Comparison of ENCODE assay signal across 8 cellular contexts in the genomic region with DNA sequence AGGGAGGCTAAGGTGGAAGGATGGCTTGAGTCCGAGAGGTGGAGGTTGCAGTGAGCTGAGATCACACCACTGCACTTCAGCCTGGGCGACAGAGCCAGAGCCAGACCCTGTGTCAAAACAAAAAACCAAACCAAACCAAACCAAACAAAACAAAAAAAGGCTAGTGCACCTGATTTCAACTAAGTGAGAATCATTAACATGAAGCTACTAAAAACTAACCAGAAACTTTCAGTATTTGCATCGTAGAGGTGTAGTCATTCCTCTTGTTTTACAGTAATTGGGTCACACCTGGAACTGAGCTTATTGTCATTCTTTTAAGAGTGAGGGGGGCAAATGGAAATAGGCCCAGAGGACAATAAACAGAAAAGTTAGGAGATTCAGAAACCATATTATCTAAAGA. TPM values are rescaled to one million over a fixed set of nuclear protein-coding genes. Genes with fewer than 3 reads are reported as not detected.
A peak's percentile ranks its signal among the peaks of the same experiment; 100 is the strongest.
DNase-seq lines count a peak whose midpoint lies in the region; ATAC-seq and TF ChIP-seq lines count a peak whose summit lies in the region.

No MANE protein-coding gene starts in this region.

- no peak for DNase-seq in stimulated activated CD4-positive, alpha-beta T cell treated with anti-CD3 and anti-CD28 coated beads, Interleukin-15, amount 100 ng/mL, for 24 hours
- DNase-seq in SK-N-SH, result no peak
- DNase-seq in esophagus muscularis mucosa (ENCODE audit: extremely low spot score), result no peak
- DNase-seq in UCSD-AML1 (lab: John Stamatoyannopoulos, UW; ENCODE audit: unreplicated experiment), result no peak

- H3K4me1 ChIP-seq in SK-N-SH (ENCODE audit: control insufficient read depth in 1 of 2, insufficient read depth in 2 of 2, low read depth in 1 of 2, low read length in 1 of 2) (no peaks in the 10 kb centered on the region; a peak in 1 of 4 replicates), esophagus muscularis mucosa (peaks cover 0 to 27% (median 2%) of the 10 kb centered on the region in 4 donors)

- TF ChIP-seq RAD21 in SK-N-SH (IDR thresholded peaks at IDR 0.05; ENCODE audit: low read length), result no peak

- peak; percentile 80 for ATAC-seq in GM18508 (IDR thresholded peaks at IDR 0.05; ENCODE audit: insufficient read depth, unreplicated experiment)
- ATAC-seq in GM19467 (IDR thresholded peaks at IDR 0.05; ENCODE audit: unreplicated experiment), result peak; percentile 63
- peak; percentile 73 for ATAC-seq in HG03064 (IDR thresholded peaks at IDR 0.05; ENCODE audit: low read depth, unreplicated experiment)
- peak; percentile 84 for ATAC-seq in activated T-helper 17 cell treated with anti-CD3 and anti-CD28 coated beads, Interleukin-2, amount 50 U/mL, for 72 hours (replicated peaks)

- no peak overlapping the region for H3K4me3 ChIP-seq in SK-N-SH (ENCODE audit: low read depth in 2 of 2, low read length in 1 of 2)
- H3K4me3 ChIP-seq in esophagus muscularis mucosa, result no peak overlapping the region

- no peaks in the 10 kb centered on the region for H3F3A ChIP-seq in SK-N-SH (replicated peaks; ENCODE audit: insufficient read depth)

- H3K27me3 ChIP-seq in SK-N-SH (ENCODE audit: insufficient read depth) (no peaks in the 10 kb centered on the region), esophagus muscularis mucosa (no peaks in the 10 kb centered on the region)

- H3K9me3 Mint-ChIP-seq in activated T-helper 17 cell treated with anti-CD3 and anti-CD28 coated beads, Interleukin-2, amount 50 U/mL, for 72 hours, result no peaks in the 10 kb centered on the region

- H3K36me3 ChIP-seq in SK-N-SH (replicated peaks in 1 of 2; ENCODE audit: control insufficient read depth in 1 of 2, insufficient read depth in 2 of 2, low read length in 1 of 2) (no peaks in the 10 kb centered on the region), esophagus muscularis mucosa (no peaks in the 10 kb centered on the region)

- POLR2A ChIA-PET in SK-N-SH (lab: Yijun Ruan, JAX), result no interaction called here

- peak overlapping the region; percentile 82 for H3K27ac Mint-ChIP-seq in activated T-helper 17 cell treated with anti-CD3 and anti-CD28 coated beads, Interleukin-2, amount 50 U/mL, for 72 hours

- TF ChIP-seq CTCF in SK-N-SH (IDR thresholded peaks at IDR 0.05) (no peak), esophagus muscularis mucosa (IDR thresholded peaks at IDR 0.05) (no peak)

- H3K4me3 Mint-ChIP-seq in activated T-helper 17 cell treated with anti-CD3 and anti-CD28 coated beads, Interleukin-2, amount 50 U/mL, for 72 hours, result peak overlapping the region; percentile 28

- H3K4me1 Mint-ChIP-seq in activated T-helper 17 cell treated with anti-CD3 and anti-CD28 coated beads, Interleukin-2, amount 50 U/mL, for 72 hours, result peaks cover 47% of the 10 kb centered on the region

- no peak overlapping the region for H3K9ac ChIP-seq in SK-N-SH

- H3K9me3 ChIP-seq in SK-N-SH, result no peaks in the 10 kb centered on the region
- no peaks in the 10 kb centered on the region for H3K9me3 ChIP-seq in esophagus muscularis mucosa

- H3K27me3 Mint-ChIP-seq in activated T-helper 17 cell treated with anti-CD3 and anti-CD28 coated beads, Interleukin-2, amount 50 U/mL, for 72 hours, result no peaks in the 10 kb centered on the region

- no peaks in the 10 kb centered on the region for H3K9me2 ChIP-seq in SK-N-SH

- no peaks in the 10 kb centered on the region for H3K79me2 ChIP-seq in SK-N-SH (ENCODE audit: insufficient read depth)

- no peak for TF ChIP-seq POLR2A in esophagus muscularis mucosa (IDR thresholded peaks at IDR 0.05; ENCODE audit: low read depth)

- no peak for TF ChIP-seq EP300 in SK-N-SH (IDR thresholded peaks at IDR 0.05; ENCODE audit: borderline replicate concordance in 1 of 2, low read depth in 1 of 2, low read length in 1 of 2)
- TF ChIP-seq EP300 in esophagus muscularis mucosa (IDR thresholded peaks at IDR 0.05), result no peak

- CTCF ChIA-PET in SK-N-SH (lab: Yijun Ruan, JAX), result no interaction called here

- H4K20me1 ChIP-seq in SK-N-SH (ENCODE audit: insufficient read depth), result no peaks in the 10 kb centered on the region

- intact Hi-C loops in esophagus muscularis mucosa (cut with DNase I), result no loop called here

- H3K36me3 Mint-ChIP-seq in activated T-helper 17 cell treated with anti-CD3 and anti-CD28 coated beads, Interleukin-2, amount 50 U/mL, for 72 hours (ENCODE audit: low read depth), result peaks cover 57% of the 10 kb centered on the region

- WGBS in SK-N-SH (ENCODE audit: low lambda C conversion rate), result 85% methylated on average over 3 of the region's 3 CpGs
- 94% methylated on average over 3 of the region's 3 CpGs for WGBS in esophagus muscularis mucosa

- no peak overlapping the region for H2AFZ ChIP-seq in SK-N-SH (ENCODE audit: low read depth)

- H3K27ac ChIP-seq in SK-N-SH (ENCODE audit: low read depth in 2 of 2, low read length in 1 of 2), result no peak overlapping the region
- no peak overlapping the region for H3K27ac ChIP-seq in esophagus muscularis mucosa (replicated peaks in 1 of 4)

- H3K4me2 ChIP-seq in SK-N-SH, result no peak overlapping the region

TF ChIP-seq in SK-N-SH, 30 proteins besides CTCF, POLR2A, EP300 and RAD21:
- TF ChIP-seq RXRA (IDR thresholded peaks at IDR 0.05; ENCODE audit: borderline replicate concordance, low read depth), result no peak
- TF ChIP-seq GABPA (IDR thresholded peaks at IDR 0.05; ENCODE audit: low read depth), result no peak
- no peak for TF ChIP-seq FOSL2 (IDR thresholded peaks at IDR 0.05; ENCODE audit: borderline replicate concordance, low read depth)
- TF ChIP-seq, protein P1, sequence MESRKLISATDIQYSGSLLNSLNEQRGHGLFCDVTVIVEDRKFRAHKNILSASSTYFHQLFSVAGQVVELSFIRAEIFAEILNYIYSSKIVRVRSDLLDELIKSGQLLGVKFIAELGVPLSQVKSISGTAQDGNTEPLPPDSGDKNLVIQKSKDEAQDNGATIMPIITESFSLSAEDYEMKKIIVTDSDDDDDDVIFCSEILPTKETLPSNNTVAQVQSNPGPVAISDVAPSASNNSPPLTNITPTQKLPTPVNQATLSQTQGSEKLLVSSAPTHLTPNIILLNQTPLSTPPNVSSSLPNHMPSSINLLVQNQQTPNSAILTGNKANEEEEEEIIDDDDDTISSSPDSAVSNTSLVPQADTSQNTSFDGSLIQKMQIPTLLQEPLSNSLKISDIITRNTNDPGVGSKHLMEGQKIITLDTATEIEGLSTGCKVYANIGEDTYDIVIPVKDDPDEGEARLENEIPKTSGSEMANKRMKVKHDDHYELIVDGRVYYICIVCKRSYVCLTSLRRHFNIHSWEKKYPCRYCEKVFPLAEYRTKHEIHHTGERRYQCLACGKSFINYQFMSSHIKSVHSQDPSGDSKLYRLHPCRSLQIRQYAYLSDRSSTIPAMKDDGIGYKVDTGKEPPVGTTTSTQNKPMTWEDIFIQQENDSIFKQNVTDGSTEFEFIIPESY (IDR thresholded peaks at IDR 0.05; ENCODE audit: borderline replicate concordance, low read depth), result no peak
- no peak for TF ChIP-seq EZH2phosphoT487 (IDR thresholded peaks at IDR 0.05; ENCODE audit: borderline replicate concordance, low read depth)
- TF ChIP-seq, protein P2, sequence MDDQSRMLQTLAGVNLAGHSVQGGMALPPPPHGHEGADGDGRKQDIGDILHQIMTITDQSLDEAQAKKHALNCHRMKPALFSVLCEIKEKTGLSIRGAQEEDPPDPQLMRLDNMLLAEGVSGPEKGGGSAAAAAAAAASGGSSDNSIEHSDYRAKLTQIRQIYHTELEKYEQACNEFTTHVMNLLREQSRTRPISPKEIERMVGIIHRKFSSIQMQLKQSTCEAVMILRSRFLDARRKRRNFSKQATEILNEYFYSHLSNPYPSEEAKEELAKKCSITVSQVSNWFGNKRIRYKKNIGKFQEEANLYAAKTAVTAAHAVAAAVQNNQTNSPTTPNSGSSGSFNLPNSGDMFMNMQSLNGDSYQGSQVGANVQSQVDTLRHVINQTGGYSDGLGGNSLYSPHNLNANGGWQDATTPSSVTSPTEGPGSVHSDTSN (IDR thresholded peaks at IDR 0.05), result no peak
- TF ChIP-seq, protein P3, sequence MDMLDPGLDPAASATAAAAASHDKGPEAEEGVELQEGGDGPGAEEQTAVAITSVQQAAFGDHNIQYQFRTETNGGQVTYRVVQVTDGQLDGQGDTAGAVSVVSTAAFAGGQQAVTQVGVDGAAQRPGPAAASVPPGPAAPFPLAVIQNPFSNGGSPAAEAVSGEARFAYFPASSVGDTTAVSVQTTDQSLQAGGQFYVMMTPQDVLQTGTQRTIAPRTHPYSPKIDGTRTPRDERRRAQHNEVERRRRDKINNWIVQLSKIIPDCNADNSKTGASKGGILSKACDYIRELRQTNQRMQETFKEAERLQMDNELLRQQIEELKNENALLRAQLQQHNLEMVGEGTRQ (IDR thresholded peaks at IDR 0.05; ENCODE audit: borderline replicate concordance, low read depth, low read length), result no peak
- TF ChIP-seq REST (IDR thresholded peaks at IDR 0.05; ENCODE audit: low read depth, low read length), result no peak
- no peak for TF ChIP-seq JUND (IDR thresholded peaks at IDR 0.05)

RNA-seq across cellular contexts. Expression of gene ST6GAL1, which starts 58.5 kb away (rescaled TPM):
- 10 to 100 TPM; 68.0 to 77.4 TPM for total RNA-seq in activated T-helper 17 cell treated with anti-CD3 and anti-CD28 coated beads, Interleukin-2, amount 50 U/mL, for 72 hours
- polyA plus RNA-seq in SK-N-SH (2012; rRNA removed), result 3.9 and 5.1 TPM in 2 replicates
- polyA plus RNA-seq in SK-N-SH (2012; cell fraction: cytosol; rRNA removed), result 3.6 and 4.5 TPM in 2 replicates
- 4.8 and 6.4 TPM in 2 replicates for polyA plus RNA-seq in SK-N-SH (2012; cell fraction: nucleus; rRNA removed)
- total RNA-seq in esophagus muscularis mucosa, result 10 to 100 TPM; 15.4 to 29.6 (median 24.4) TPM
